10 cellular contexts compared by ENCODE assay signal in the genomic region with DNA sequence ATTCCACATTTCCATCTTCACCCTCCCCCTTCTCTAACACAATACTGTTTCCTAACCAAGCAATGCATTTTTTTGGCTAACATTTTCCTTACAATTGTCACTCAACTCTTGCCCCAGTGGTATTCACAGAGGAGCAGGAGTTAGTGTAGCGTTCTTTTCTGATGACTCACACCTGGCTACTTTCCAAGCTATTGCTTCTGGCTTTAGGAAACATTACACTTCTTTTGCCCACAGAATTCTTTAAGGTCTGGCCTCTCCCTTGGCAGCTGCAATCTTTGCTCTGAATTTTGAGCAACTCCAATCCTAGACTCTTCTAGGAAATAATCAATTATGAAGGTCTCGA. TPM values are rescaled to one million over a fixed set of nuclear protein-coding genes. Genes with fewer than 3 reads are reported as not detected.
DNase-seq lines count a peak whose midpoint lies in the region; ATAC-seq and TF ChIP-seq lines count a peak whose summit lies in the region.
"Had no signal": no experiment of that assay in that cellular context is flagged by ENCODE, and none has a peak within 500 bp of the region (broad histone marks: within the 10 kb centered on the region; RNA-seq: fewer than 3 reads in every experiment).

No MANE protein-coding gene starts in this region.

- no peak for TF ChIP-seq POLR2A in HCT116 (IDR thresholded peaks at IDR 0.05; ENCODE audit: borderline replicate concordance, extremely low read depth, insufficient read depth, insufficient read length)

- peak overlapping the region; percentile 51 for H2AFZ ChIP-seq in HCT116 (ENCODE audit: low read depth, low read length, poor library complexity, severe bottlenecking)

- no peaks in the 10 kb centered on the region for H3K36me3 ChIP-seq in HCT116 (ENCODE audit: control insufficient read depth in 1 of 2, insufficient read depth in 2 of 2, low read length in 2 of 2)

- no peak overlapping the region for H3K4me3 Mint-ChIP-seq in activated CD4-positive, alpha-beta T cell treated with anti-CD3 and anti-CD28 coated beads, Interleukin-2, amount 10 ng/mL, durations not matched to agents 24 days and 14 days
- H3K4me3 Mint-ChIP-seq: dendritic cell treated with granulocyte-macrophage colony-stimulating factor and Interleukin-4, amounts not matched to agents 40 ng/mL and 50 ng/mL, for 4 days had no signal

- peaks cover 13 to 30% of the 10 kb centered on the region in 2 experiments for H3K4me1 ChIP-seq in HCT116 (ENCODE audit: control insufficient read depth in 1 of 2, insufficient read depth in 2 of 2, low read length in 2 of 2)

- no TSS peak for BruUV-seq in HCT116 (replicated peaks; lab: Mats Ljungman, UMichigan)

- ATAC-seq in HCT116 (peak; percentile 88), sciatic nerve (peak; percentile 48), HG02610 (IDR thresholded peaks at IDR 0.05; ENCODE audit: unreplicated experiment) (no peak), HG02852 (IDR thresholded peaks at IDR 0.05; ENCODE audit: unreplicated experiment) (no peak)

- H3K9me3 ChIP-seq in HCT116 (ENCODE audit: control insufficient read depth in 1 of 2, insufficient read depth in 1 of 2, low read depth in 1 of 2, low read length in 2 of 2) = no peaks in the 10 kb centered on the region

- RAD21 ChIA-PET in HCT116 (lab: Charles Lee; ENCODE audit: low non-redundant PET in 1 of 2, low total read pairs in 2 of 2, uncharacterized antibody in 2 of 2, unreplicated experiment in 2 of 2) = no interaction called here

- H3K9me2 ChIP-seq in HCT116 (ENCODE audit: insufficient read depth) = no peaks in the 10 kb centered on the region

- intact Hi-C loops in HCT116 (cut with micrococcal nuclease) (no loop called here), sciatic nerve (cut with DNase I) (no loop called here)
- intact Hi-C loops in activated CD4-positive, alpha-beta T cell treated with anti-CD3 and anti-CD28 coated beads, Interleukin-2, amount 10 ng/mL, durations not matched to agents 24 days and 14 days (cut with micrococcal nuclease) = no loop called here

- H3K4me1 Mint-ChIP-seq in activated CD4-positive, alpha-beta T cell treated with anti-CD3 and anti-CD28 coated beads, Interleukin-2, amount 10 ng/mL, durations not matched to agents 24 days and 14 days = no peaks in the 10 kb centered on the region

- 0 out of 4 replicates have a peak overlapping the region, but pooled peaks of 1 of the 2 experiments have one; percentile 11 for H3K4me3 ChIP-seq in HCT116 (replicated peaks in 1 of 2; ENCODE audit: low read depth in 1 of 2, low read length in 2 of 2)

- POLR2A ChIA-PET in HCT116 (lab: Charles Lee) = interaction anchor here (0.9 kb wide), 1 partner anchor 14 kb away, joined by 3 read pairs; no protein-coding TSS in a partner anchor

- no peak overlapping the region for H3K9ac ChIP-seq in HCT116 (ENCODE audit: low read length)

- H4K20me1 ChIP-seq in HCT116 (ENCODE audit: insufficient read depth) = no peaks in the 10 kb centered on the region

- no peaks in the 10 kb centered on the region for H3K9me3 Mint-ChIP-seq in activated CD4-positive, alpha-beta T cell treated with anti-CD3 and anti-CD28 coated beads, Interleukin-2, amount 10 ng/mL, durations not matched to agents 24 days and 14 days
- H3K9me3 Mint-ChIP-seq: dendritic cell treated with granulocyte-macrophage colony-stimulating factor and Interleukin-4, amounts not matched to agents 40 ng/mL and 50 ng/mL, for 4 days had no signal

- TF ChIP-seq CTCF in HCT116 (IDR thresholded peaks at IDR 0.05 in 2 of 3, conservative IDR thresholded peaks at IDR 0.05 in 1 of 3; ENCODE audit: borderline replicate concordance in 1 of 3, insufficient read depth in 1 of 3, low read depth in 2 of 3, low read length in 2 of 3) = no peak

- CTCF ChIA-PET in HCT116 (lab: Charles Lee) = interaction anchor here (0.9 kb wide), 1 partner anchor 15 kb away, joined by 4 read pairs; no protein-coding TSS in a partner anchor

- DNase-seq in HCT116 (ENCODE audit: low read depth, low spot score) (peak; percentile 87), RPMI7951 (ENCODE audit: low read depth) (peak; percentile 98), fibroblast of the conjunctiva (ENCODE audit: low read depth) (peak; percentile 95), sciatic nerve (ENCODE audit: low spot score) (no peak), 8988T (no peak)
- no peak for DNase-seq in activated CD4-positive, alpha-beta T cell treated with anti-CD3 and anti-CD28 coated beads, Interleukin-2, amount 10 ng/mL, durations not matched to agents 24 days and 14 days

- no peaks in the 10 kb centered on the region for H3K79me2 ChIP-seq in HCT116 (ENCODE audit: insufficient read depth, low read length)

- H3K36me3 Mint-ChIP-seq in activated CD4-positive, alpha-beta T cell treated with anti-CD3 and anti-CD28 coated beads, Interleukin-2, amount 10 ng/mL, durations not matched to agents 24 days and 14 days (ENCODE audit: low read depth) = no peaks in the 10 kb centered on the region

- no peaks in the 10 kb centered on the region for H3K27me3 ChIP-seq in HCT116 (ENCODE audit: insufficient read depth, low read length)

- no peaks in the 10 kb centered on the region for H3K27me3 Mint-ChIP-seq in activated CD4-positive, alpha-beta T cell treated with anti-CD3 and anti-CD28 coated beads, Interleukin-2, amount 10 ng/mL, durations not matched to agents 24 days and 14 days
- H3K27me3 Mint-ChIP-seq: dendritic cell treated with granulocyte-macrophage colony-stimulating factor and Interleukin-4, amounts not matched to agents 40 ng/mL and 50 ng/mL, for 4 days had no signal

- peak overlapping the region; percentile 12; the same call in 1 of the 2 replicates for H3K27ac ChIP-seq in HCT116 (ENCODE audit: low read depth, low read length)
- H3K27ac ChIP-seq: HL-60 had no signal

- TF ChIP-seq RAD21 in HCT116 (IDR thresholded peaks at IDR 0.05; ENCODE audit: low read depth) = no peak

- H3K4me2 ChIP-seq in HCT116 (ENCODE audit: low read length) = peak overlapping the region; percentile 55

- no peak overlapping the region for H3K27ac Mint-ChIP-seq in activated CD4-positive, alpha-beta T cell treated with anti-CD3 and anti-CD28 coated beads, Interleukin-2, amount 10 ng/mL, durations not matched to agents 24 days and 14 days
- H3K27ac Mint-ChIP-seq: dendritic cell treated with granulocyte-macrophage colony-stimulating factor and Interleukin-4, amounts not matched to agents 40 ng/mL and 50 ng/mL, for 4 days had no signal

TF ChIP-seq in HCT116, 20 proteins besides CTCF, POLR2A, EP300 and RAD21:
- TF ChIP-seq, protein P1, sequence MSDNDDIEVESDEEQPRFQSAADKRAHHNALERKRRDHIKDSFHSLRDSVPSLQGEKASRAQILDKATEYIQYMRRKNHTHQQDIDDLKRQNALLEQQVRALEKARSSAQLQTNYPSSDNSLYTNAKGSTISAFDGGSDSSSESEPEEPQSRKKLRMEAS (IDR thresholded peaks at IDR 0.05) = no peak
- TF ChIP-seq FOSL1 (IDR thresholded peaks at IDR 0.05; ENCODE audit: low read depth) (peak; percentile 90), SP1 (IDR thresholded peaks at IDR 0.05; ENCODE audit: low read depth) (peak; percentile 69), POLR2AphosphoS5 (IDR thresholded peaks at IDR 0.05; ENCODE audit: low read depth, low read length) (peak; percentile 49; the same call in 1 of the 2 replicates), YY1 (IDR thresholded peaks at IDR 0.05; ENCODE audit: extremely low read depth, insufficient replicate concordance, low read depth, low read length) (no peak), JUND (IDR thresholded peaks at IDR 0.05) (peak; percentile 88), CEBPB (IDR thresholded peaks at IDR 0.05; ENCODE audit: low read depth) (peak; percentile 73), CBX3 (IDR thresholded peaks at IDR 0.05; ENCODE audit: low read depth) (peak; percentile 61), SRF (IDR thresholded peaks at IDR 0.05; ENCODE audit: low read depth) (0 out of 2 replicates have a peak, but pooled peaks have one; percentile 31)
- TF ChIP-seq, protein P2, sequence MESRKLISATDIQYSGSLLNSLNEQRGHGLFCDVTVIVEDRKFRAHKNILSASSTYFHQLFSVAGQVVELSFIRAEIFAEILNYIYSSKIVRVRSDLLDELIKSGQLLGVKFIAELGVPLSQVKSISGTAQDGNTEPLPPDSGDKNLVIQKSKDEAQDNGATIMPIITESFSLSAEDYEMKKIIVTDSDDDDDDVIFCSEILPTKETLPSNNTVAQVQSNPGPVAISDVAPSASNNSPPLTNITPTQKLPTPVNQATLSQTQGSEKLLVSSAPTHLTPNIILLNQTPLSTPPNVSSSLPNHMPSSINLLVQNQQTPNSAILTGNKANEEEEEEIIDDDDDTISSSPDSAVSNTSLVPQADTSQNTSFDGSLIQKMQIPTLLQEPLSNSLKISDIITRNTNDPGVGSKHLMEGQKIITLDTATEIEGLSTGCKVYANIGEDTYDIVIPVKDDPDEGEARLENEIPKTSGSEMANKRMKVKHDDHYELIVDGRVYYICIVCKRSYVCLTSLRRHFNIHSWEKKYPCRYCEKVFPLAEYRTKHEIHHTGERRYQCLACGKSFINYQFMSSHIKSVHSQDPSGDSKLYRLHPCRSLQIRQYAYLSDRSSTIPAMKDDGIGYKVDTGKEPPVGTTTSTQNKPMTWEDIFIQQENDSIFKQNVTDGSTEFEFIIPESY (IDR thresholded peaks at IDR 0.05; ENCODE audit: extremely low read depth, insufficient replicate concordance, low read length) = no peak
- TF ChIP-seq, protein P3, sequence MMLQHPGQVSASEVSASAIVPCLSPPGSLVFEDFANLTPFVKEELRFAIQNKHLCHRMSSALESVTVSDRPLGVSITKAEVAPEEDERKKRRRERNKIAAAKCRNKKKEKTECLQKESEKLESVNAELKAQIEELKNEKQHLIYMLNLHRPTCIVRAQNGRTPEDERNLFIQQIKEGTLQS (IDR thresholded peaks at IDR 0.05) = 0 out of 2 replicates have a peak, but pooled peaks have one; percentile 21

RNA-seq across cellular contexts. Expression of a gene that starts 27.5 kb away (rescaled TPM):
- 9.8 TPM for total RNA-seq in HCT116 (2021; ENCODE audit: unreplicated experiment)
- polyA plus RNA-seq in HCT116 (2012) = 7.5 and 9.3 TPM in 2 replicates
- total RNA-seq in RPMI7951 (2014; rRNA removed; shearing (Covaris generic)) = 54.7 and 58.9 TPM in 2 replicates
- total RNA-seq in sciatic nerve = 12.0 TPM
- total RNA-seq in activated CD4-positive, alpha-beta T cell treated with anti-CD3 and anti-CD28 coated beads, Interleukin-2, amount 10 ng/mL, durations not matched to agents 24 days and 14 days = not detected in 2 replicates

Comparison
In these comparisons a context has a peak if more than half of its experiments do, and no peak if none do; other contexts are left out.
1. ATAC-seq: peak in HCT116 (single experiment) and sciatic nerve (single experiment); none in HG02610 (single experiment) and HG02852 (single experiment).
2. DNase-seq: peak in HCT116 (single experiment), RPMI7951 (single experiment) and fibroblast of the conjunctiva (single experiment); none in sciatic nerve (single experiment), activated CD4-positive, alpha-beta T cell treated with anti-CD3 and anti-CD28 coated beads, Interleukin-2, amount 10 ng/mL, durations not matched to agents 24 days and 14 days (single experiment) and 8988T (single experiment).
3. RNA of a gene that starts 27.5 kb away (total RNA-seq): 54.7 to 58.9 TPM in RPMI7951, 12.0 TPM in sciatic nerve (single experiment) and 9.8 TPM in HCT116 (single experiment); not detected in activated CD4-positive, alpha-beta T cell treated with anti-CD3 and anti-CD28 coated beads, Interleukin-2, amount 10 ng/mL, durations not matched to agents 24 days and 14 days; every median in the first group is over 10 times any median in the second.